Comparison of ENCODE assay signal across 10 cellular contexts in genomic region chr12:52186135-52186840, GRCh38. TPM values are rescaled to one million over a fixed set of nuclear protein-coding genes. Genes with fewer than 3 reads are reported as not detected.
DNase-seq lines count a peak whose midpoint lies in the region; ATAC-seq and TF ChIP-seq lines count a peak whose summit lies in the region.
"Had no signal": no experiment of that assay in that cellular context is flagged by ENCODE, and none has a peak within 500 bp of the region (broad histone marks: within the 10 kb centered on the region; RNA-seq: fewer than 3 reads in every experiment).

No MANE protein-coding gene starts in this region.

- H3K36me3 ChIP-seq in Caco-2 (ENCODE audit: control insufficient read depth, insufficient read depth, low read length) (no peaks in the 10 kb centered on the region), neural progenitor cell (no peaks in the 10 kb centered on the region)

- no TSS peak for BruUV-seq in Caco-2 (replicated peaks; lab: Mats Ljungman, UMichigan)

- H3K79me2 ChIP-seq in neural progenitor cell (ENCODE audit: low read depth), result no peaks in the 10 kb centered on the region

- peaks cover 8% of the 10 kb centered on the region for H3F3A ChIP-seq in neural progenitor cell (ENCODE audit: low read depth)

- no peak overlapping the region for H2AFZ ChIP-seq in neural progenitor cell (replicated peaks)

- H4K20me1 ChIP-seq in neural progenitor cell (ENCODE audit: low read depth), result no peaks in the 10 kb centered on the region

- no peaks in the 10 kb centered on the region for H3K27me3 ChIP-seq in Caco-2 (replicated peaks; ENCODE audit: control insufficient read depth, insufficient read depth, low read length)
- no peaks in the 10 kb centered on the region for H3K27me3 ChIP-seq in neural progenitor cell

- H3K4me2 ChIP-seq in neural progenitor cell, result no peak overlapping the region

- no peak overlapping the region for H3K4me3 ChIP-seq in Caco-2 (ENCODE audit: low read depth, low read length)
- H3K4me3 ChIP-seq in neural progenitor cell, result no peak overlapping the region

- H3K4me1 Mint-ChIP-seq in Caco-2 (ENCODE audit: low read depth, unreplicated experiment) (peaks cover 11% of the 10 kb centered on the region), neural progenitor cell (peaks cover 19% of the 10 kb centered on the region)
- peaks cover 2% of the 10 kb centered on the region for H3K4me1 Mint-ChIP-seq in activated CD8-positive, alpha-beta T cell treated with anti-CD3 and anti-CD28 coated beads for 36 hours (ENCODE audit: low read depth)

- CTCF ChIA-PET in Caco-2 (lab: Charles Lee), result interaction anchor here (1.0 kb wide), 2 partner anchors 8 to 141 kb away, joined by 3 read pairs; no protein-coding TSS in a partner anchor
- CTCF ChIA-PET in activated CD8-positive, alpha-beta T cell treated with anti-CD3 and anti-CD28 coated beads for 36 hours (lab: Charles Lee), result interaction anchor here (0.8 to 1.4 kb wide), 3 partner anchors 27 to 94 kb away, joined by 3 read pairs; no protein-coding TSS in a partner anchor

- intact Hi-C loops in Caco-2 (cut with micrococcal nuclease; ENCODE audit: unreplicated experiment), result no loop called here
- intact Hi-C loops in activated CD8-positive, alpha-beta T cell treated with anti-CD3 and anti-CD28 coated beads for 36 hours (cut with micrococcal nuclease), result no loop called here
- intact Hi-C loops in cardiac septum (cut with DNase I), result no loop called here

- H3K27ac Mint-ChIP-seq in Caco-2 (ENCODE audit: unreplicated experiment) (peak overlapping the region; percentile 45), neural progenitor cell (peak overlapping the region; percentile 50)
- no peak overlapping the region for H3K27ac Mint-ChIP-seq in activated CD8-positive, alpha-beta T cell treated with anti-CD3 and anti-CD28 coated beads for 36 hours
- H3K27ac Mint-ChIP-seq: activated naive CD4-positive, alpha-beta T cell treated with anti-CD3 and anti-CD28 coated beads, Interleukin-2, amount 10 ng/mL, durations not matched to agents 7 days and 5 days had no signal

- H3K4me3 Mint-ChIP-seq in Caco-2 (ENCODE audit: unreplicated experiment), result no peak overlapping the region
- no peak overlapping the region for H3K4me3 Mint-ChIP-seq in neural progenitor cell
- H3K4me3 Mint-ChIP-seq in activated CD8-positive, alpha-beta T cell treated with anti-CD3 and anti-CD28 coated beads for 36 hours, result no peak overlapping the region
- H3K4me3 Mint-ChIP-seq: activated naive CD4-positive, alpha-beta T cell treated with anti-CD3 and anti-CD28 coated beads, Interleukin-2, amount 10 ng/mL, durations not matched to agents 7 days and 5 days had no signal

- H3K27me3 Mint-ChIP-seq in Caco-2 (ENCODE audit: insufficient read depth, unreplicated experiment) (no peaks in the 10 kb centered on the region), neural progenitor cell (ENCODE audit: insufficient read depth, low read depth) (peaks cover 4% of the 10 kb centered on the region)
- no peaks in the 10 kb centered on the region for H3K27me3 Mint-ChIP-seq in activated CD8-positive, alpha-beta T cell treated with anti-CD3 and anti-CD28 coated beads for 36 hours

- DNase-seq in Caco-2 (no peak), NCI-H226 (peak; percentile 94), dermis blood vessel endothelial cell (peak; percentile 49), neural progenitor cell (ENCODE audit: low spot score) (no peak), cardiac septum (ENCODE audit: low spot score) (no peak), inferior parietal cortex (ENCODE audit: extremely low spot score) (no peak)
- DNase-seq in NK-92 treated with Interleukin-12 subunit alpha and Interleukin-12 subunit beta, amount 100 ng/mL, for 24 hours (lab: John Stamatoyannopoulos, UW), result no peak
- DNase-seq in activated CD8-positive, alpha-beta T cell treated with anti-CD3 and anti-CD28 coated beads for 36 hours, result no peak
- DNase-seq: activated naive CD4-positive, alpha-beta T cell treated with anti-CD3 and anti-CD28 coated beads, Interleukin-2, amount 10 ng/mL, durations not matched to agents 7 days and 5 days; Right ventricle myocardium superior had no signal

- no peak for ATAC-seq in activated CD8-positive, alpha-beta T cell treated with anti-CD3 and anti-CD28 coated beads for 36 hours

- TF ChIP-seq CTCF in Caco-2 (IDR thresholded peaks at IDR 0.05; ENCODE audit: insufficient read depth in 1 of 2, low read depth in 1 of 2, low read length in 1 of 2, severe bottlenecking in 1 of 2, unreplicated experiment in 1 of 2) (no peak), neural progenitor cell (IDR thresholded peaks at IDR 0.05) (no peak)
- no peak for TF ChIP-seq CTCF in activated CD8-positive, alpha-beta T cell treated with anti-CD3 and anti-CD28 coated beads for 36 hours (IDR thresholded peaks at IDR 0.05)

- no peak overlapping the region for H3K9ac ChIP-seq in neural progenitor cell

- H3K4me1 ChIP-seq in Caco-2 (peaks cover 17% of the 10 kb centered on the region), neural progenitor cell (peaks cover 22% of the 10 kb centered on the region)

- POLR2A ChIA-PET in Caco-2 (lab: Charles Lee), result no interaction called here
- POLR2A ChIA-PET in activated CD8-positive, alpha-beta T cell treated with anti-CD3 and anti-CD28 coated beads for 36 hours (lab: Charles Lee), result interaction anchor here (1.0 kb wide), 1 partner anchor 22 kb away, joined by 3 read pairs; no protein-coding TSS in a partner anchor

- no peak overlapping the region for H3K27ac ChIP-seq in neural progenitor cell

- H3K9me3 ChIP-seq in Caco-2, result no peaks in the 10 kb centered on the region
- no peaks in the 10 kb centered on the region for H3K9me3 ChIP-seq in neural progenitor cell (ENCODE audit: low read depth)

- H3K36me3 Mint-ChIP-seq in Caco-2 (ENCODE audit: insufficient read depth, unreplicated experiment), result no peaks in the 10 kb centered on the region
- no peaks in the 10 kb centered on the region for H3K36me3 Mint-ChIP-seq in neural progenitor cell
- no peaks in the 10 kb centered on the region for H3K36me3 Mint-ChIP-seq in activated CD8-positive, alpha-beta T cell treated with anti-CD3 and anti-CD28 coated beads for 36 hours (ENCODE audit: low read depth)
- H3K36me3 Mint-ChIP-seq: activated naive CD4-positive, alpha-beta T cell treated with anti-CD3 and anti-CD28 coated beads, Interleukin-2, amount 10 ng/mL, durations not matched to agents 7 days and 5 days had no signal

- H3K9me3 Mint-ChIP-seq in Caco-2 (ENCODE audit: unreplicated experiment) (no peaks in the 10 kb centered on the region), neural progenitor cell (no peaks in the 10 kb centered on the region)
- no peaks in the 10 kb centered on the region for H3K9me3 Mint-ChIP-seq in activated CD8-positive, alpha-beta T cell treated with anti-CD3 and anti-CD28 coated beads for 36 hours
- H3K9me3 Mint-ChIP-seq: activated naive CD4-positive, alpha-beta T cell treated with anti-CD3 and anti-CD28 coated beads, Interleukin-2, amount 10 ng/mL, durations not matched to agents 7 days and 5 days had no signal

RNA-seq across cellular contexts. Expression of gene KRT80, which starts 5.5 kb away (rescaled TPM):
- total RNA-seq in Caco-2 (2022) (0.26 and 0.29 TPM in 2 replicates), dermis blood vessel endothelial cell (0.17 and 1.2 TPM in 2 replicates), neural progenitor cell (ENCODE audit: low replicate concordance) (0.12 TPM in 1 of 2 replicates, not detected in the other), cardiac septum (1.2 TPM)
- not detected for total RNA-seq in activated CD8-positive, alpha-beta T cell treated with anti-CD3 and anti-CD28 coated beads for 36 hours
- total RNA-seq: Right ventricle myocardium superior had no signal

RNA-seq across cellular contexts. Expression of gene KRT7, which starts 46.8 kb away (rescaled TPM):
- 13.9 and 19.9 TPM in 2 replicates for total RNA-seq in Caco-2 (2022)
- total RNA-seq in dermis blood vessel endothelial cell, result 19.2 and 53.6 TPM in 2 replicates
- 3.2 TPM in 1 of 2 replicates, not detected in the other for total RNA-seq in neural progenitor cell (ENCODE audit: low replicate concordance)
- total RNA-seq in activated CD8-positive, alpha-beta T cell treated with anti-CD3 and anti-CD28 coated beads for 36 hours, result 1 to 10 TPM; 2.1 to 3.1 TPM
- total RNA-seq in cardiac septum, result 1.2 TPM

Comparison
In these comparisons a context has a peak if more than half of its experiments do, and no peak if none do; other contexts are left out.
1. DNase-seq: peak in NCI-H226 (single experiment) and dermis blood vessel endothelial cell (single experiment); none in Caco-2 (0 of 2), neural progenitor cell (single experiment), NK-92 treated with Interleukin-12 subunit alpha and Interleukin-12 subunit beta, amount 100 ng/mL, for 24 hours (single experiment), activated CD8-positive, alpha-beta T cell treated with anti-CD3 and anti-CD28 coated beads for 36 hours (single experiment), cardiac septum (single experiment) and inferior parietal cortex (single experiment).